8 cellular contexts compared by ENCODE assay signal in the genomic region with DNA sequence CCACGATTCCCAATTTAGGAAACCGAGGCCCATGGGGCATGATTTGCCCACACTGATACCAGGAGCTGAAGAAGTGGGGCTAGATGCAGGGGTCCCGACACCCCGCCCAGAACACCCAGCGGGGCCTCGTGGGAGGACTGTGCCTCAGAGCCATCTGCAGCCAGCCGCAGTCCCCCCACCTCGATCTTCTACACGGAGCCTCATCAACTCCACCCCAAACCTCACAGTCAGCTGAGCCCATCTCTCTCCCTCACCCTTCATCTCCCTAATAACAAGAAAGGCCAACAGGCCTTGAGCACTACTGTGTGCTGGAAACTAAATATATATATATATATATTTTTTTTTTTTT. TPM values are rescaled to one million over a fixed set of nuclear protein-coding genes. Genes with fewer than 3 reads are reported as not detected.
DNase-seq lines count a peak whose midpoint lies in the region; ATAC-seq, FAIRE-seq and TF ChIP-seq lines count a peak whose summit lies in the region.

No MANE protein-coding gene starts in this region.

- no peaks in the 10 kb centered on the region for H3K36me3 Mint-ChIP-seq in activated CD4-positive, alpha-beta T cell treated with anti-CD3 and anti-CD28 coated beads, Interleukin-2, amount 10 ng/mL, durations not matched to agents 7 days and 5 days (ENCODE audit: low read depth)
- no peaks in the 10 kb centered on the region for H3K36me3 Mint-ChIP-seq in WTC11

- no peak overlapping the region for H3K4me3 ChIP-seq in MG63

- H3K9me3 Mint-ChIP-seq in activated CD4-positive, alpha-beta T cell treated with anti-CD3 and anti-CD28 coated beads, Interleukin-2, amount 10 ng/mL, durations not matched to agents 7 days and 5 days = no peaks in the 10 kb centered on the region
- no peaks in the 10 kb centered on the region for H3K9me3 Mint-ChIP-seq in stimulated activated naive CD8-positive, alpha-beta T cell treated with anti-CD3 and anti-CD28 coated beads, Interleukin-15, amount 100 ng/mL, for 72 hours
- H3K9me3 Mint-ChIP-seq in WTC11 = no peaks in the 10 kb centered on the region

- peak; percentile 22 for ATAC-seq in HG02642 (IDR thresholded peaks at IDR 0.05; ENCODE audit: poor library complexity, unreplicated experiment)
- ATAC-seq in stimulated activated naive CD8-positive, alpha-beta T cell treated with anti-CD3 and anti-CD28 coated beads, Interleukin-15, amount 100 ng/mL, for 72 hours = peak; percentile 66
- ATAC-seq in WTC11 = no peak

- FAIRE-seq in RCC 7860 (lab: Jason Lieb, UNC) = no peak

- peak; percentile 14 for DNase-seq in stimulated activated CD8-positive, alpha-beta memory T cell treated with anti-CD3 and anti-CD28 coated beads, Interleukin-12 subunit alpha, Interleukin-12 subunit beta, amount 100 ng/mL, for 1 hour (ENCODE audit: low read depth)
- DNase-seq in stimulated activated CD8-positive, alpha-beta memory T cell treated with anti-CD3 and anti-CD28 coated beads, Interleukin-4, amount 100 ng/mL, for 48 hours = no peak
- no peak for DNase-seq in activated CD4-positive, alpha-beta T cell treated with anti-CD3 and anti-CD28 coated beads, Interleukin-2, amount 10 ng/mL, durations not matched to agents 7 days and 5 days
- no peak for DNase-seq in stimulated activated naive CD8-positive, alpha-beta T cell treated with anti-CD3 and anti-CD28 coated beads, Interleukin-15, amount 100 ng/mL, for 72 hours
- DNase-seq in RCC 7860 (ENCODE audit: low spot score) = no peak
- no peak for DNase-seq in MG63
- DNase-seq in WTC11 (ENCODE audit: low spot score) = no peak

- no peaks in the 10 kb centered on the region for H3K9me3 ChIP-seq in MG63

- H3K4me1 Mint-ChIP-seq in activated CD4-positive, alpha-beta T cell treated with anti-CD3 and anti-CD28 coated beads, Interleukin-2, amount 10 ng/mL, durations not matched to agents 7 days and 5 days = peaks cover 30% of the 10 kb centered on the region
- peaks cover 78% of the 10 kb centered on the region for H3K4me1 Mint-ChIP-seq in stimulated activated naive CD8-positive, alpha-beta T cell treated with anti-CD3 and anti-CD28 coated beads, Interleukin-15, amount 100 ng/mL, for 72 hours
- H3K4me1 Mint-ChIP-seq in WTC11 = 0 out of 2 replicates have a peak, but pooled peaks cover 4% of the 10 kb centered on the region

- CTCF ChIA-PET in activated CD4-positive, alpha-beta T cell treated with anti-CD3 and anti-CD28 coated beads, Interleukin-2, amount 10 ng/mL, durations not matched to agents 7 days and 5 days (lab: Charles Lee) = interaction anchor here (0.7 to 2.7 kb wide), 11 partner anchors 9 to 73 kb away, joined by 3 to 10 read pairs (median 4); partner anchors contain the start of genes HASPIN and NCBP3
- CTCF ChIA-PET in WTC11 (lab: Charles Lee) = interaction anchor here (1.5 to 3.8 kb wide), 2 partner anchors 58 to 114 kb away, joined by 4 to 36 read pairs; no protein-coding TSS in a partner anchor

- POLR2A ChIA-PET in activated CD4-positive, alpha-beta T cell treated with anti-CD3 and anti-CD28 coated beads, Interleukin-2, amount 10 ng/mL, durations not matched to agents 7 days and 5 days (lab: Charles Lee) = interaction anchor here (0.9 to 1.0 kb wide), 2 partner anchors 8 to 56 kb away, joined by 3 read pairs; no protein-coding TSS in a partner anchor
- POLR2A ChIA-PET in WTC11 (lab: Charles Lee) = no interaction called here

- no peak overlapping the region for H3K4me3 Mint-ChIP-seq in activated CD4-positive, alpha-beta T cell treated with anti-CD3 and anti-CD28 coated beads, Interleukin-2, amount 10 ng/mL, durations not matched to agents 7 days and 5 days
- peak overlapping the region; percentile 74 to 75 for H3K4me3 Mint-ChIP-seq in stimulated activated naive CD8-positive, alpha-beta T cell treated with anti-CD3 and anti-CD28 coated beads, Interleukin-15, amount 100 ng/mL, for 72 hours
- H3K4me3 Mint-ChIP-seq in WTC11 = no peak overlapping the region

- TF ChIP-seq CTCF in WTC11 (IDR thresholded peaks at IDR 0.05) = no peak

- no peaks in the 10 kb centered on the region for H3K27me3 Mint-ChIP-seq in activated CD4-positive, alpha-beta T cell treated with anti-CD3 and anti-CD28 coated beads, Interleukin-2, amount 10 ng/mL, durations not matched to agents 7 days and 5 days
- peaks cover 23% of the 10 kb centered on the region for H3K27me3 Mint-ChIP-seq in stimulated activated naive CD8-positive, alpha-beta T cell treated with anti-CD3 and anti-CD28 coated beads, Interleukin-15, amount 100 ng/mL, for 72 hours
- no peaks in the 10 kb centered on the region for H3K27me3 Mint-ChIP-seq in WTC11 (ENCODE audit: low read depth)

- peak overlapping the region; percentile 27 for H3K27ac Mint-ChIP-seq in activated CD4-positive, alpha-beta T cell treated with anti-CD3 and anti-CD28 coated beads, Interleukin-2, amount 10 ng/mL, durations not matched to agents 7 days and 5 days
- peak overlapping the region in 1 of 2 donors; percentile 45 for H3K27ac Mint-ChIP-seq in stimulated activated naive CD8-positive, alpha-beta T cell treated with anti-CD3 and anti-CD28 coated beads, Interleukin-15, amount 100 ng/mL, for 72 hours
- no peak overlapping the region for H3K27ac Mint-ChIP-seq in WTC11

- no peaks in the 10 kb centered on the region for H3K36me3 ChIP-seq in MG63

- H3K27me3 ChIP-seq in MG63 = no peaks in the 10 kb centered on the region

TF ChIP-seq in WTC11, 78 proteins besides CTCF, POLR2A, EP300 and RAD21:
- TF ChIP-seq, protein P1, sequence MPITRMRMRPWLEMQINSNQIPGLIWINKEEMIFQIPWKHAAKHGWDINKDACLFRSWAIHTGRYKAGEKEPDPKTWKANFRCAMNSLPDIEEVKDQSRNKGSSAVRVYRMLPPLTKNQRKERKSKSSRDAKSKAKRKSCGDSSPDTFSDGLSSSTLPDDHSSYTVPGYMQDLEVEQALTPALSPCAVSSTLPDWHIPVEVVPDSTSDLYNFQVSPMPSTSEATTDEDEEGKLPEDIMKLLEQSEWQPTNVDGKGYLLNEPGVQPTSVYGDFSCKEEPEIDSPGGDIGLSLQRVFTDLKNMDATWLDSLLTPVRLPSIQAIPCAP (CRISPR knock-in tag; IDR thresholded peaks at IDR 0.05) = no peak
- no peak for TF ChIP-seq CREM (CRISPR knock-in tag; IDR thresholded peaks at IDR 0.05)
- no peak for TF ChIP-seq KAT7 (CRISPR knock-in tag; IDR thresholded peaks at IDR 0.05; ENCODE audit: borderline replicate concordance)

RNA-seq across cellular contexts. Expression of gene ITGAE, which starts 4.2 kb away (rescaled TPM):
- total RNA-seq in activated CD4-positive, alpha-beta T cell treated with anti-CD3 and anti-CD28 coated beads, Interleukin-2, amount 10 ng/mL, durations not matched to agents 7 days and 5 days = 10 to 100 TPM; 18.3 to 20.9 TPM
- 8.4 and 16.9 TPM in 2 replicates for total RNA-seq in MG63 (2014; rRNA removed; shearing (Covaris generic); ENCODE audit: low replicate concordance)
- total RNA-seq in WTC11 (2021) = 18.6 to 21.3 TPM (median 19.5 TPM) in 3 replicates

RNA-seq across cellular contexts. Expression of gene NCBP3, which starts 49.2 kb away (rescaled TPM):
- 10 to 100 TPM; 43.6 to 43.7 TPM for total RNA-seq in activated CD4-positive, alpha-beta T cell treated with anti-CD3 and anti-CD28 coated beads, Interleukin-2, amount 10 ng/mL, durations not matched to agents 7 days and 5 days
- total RNA-seq in MG63 (2014; rRNA removed; shearing (Covaris generic); ENCODE audit: low replicate concordance) = 6.6 and 10.2 TPM in 2 replicates
- total RNA-seq in WTC11 (2021) = 48.7 to 51.3 TPM (median 49.6 TPM) in 3 replicates

Comparison
In these comparisons a context has a peak if more than half of its experiments do, and no peak if none do; other contexts are left out.
1. H3K4me3 Mint-ChIP-seq: peak in stimulated activated naive CD8-positive, alpha-beta T cell treated with anti-CD3 and anti-CD28 coated beads, Interleukin-15, amount 100 ng/mL, for 72 hours (2 of 2); none in activated CD4-positive, alpha-beta T cell treated with anti-CD3 and anti-CD28 coated beads, Interleukin-2, amount 10 ng/mL, durations not matched to agents 7 days and 5 days (single experiment) and WTC11 (single experiment).